8 cellular contexts compared by ENCODE assay signal in genomic region chr14:76760331-76761197, GRCh38. TPM values are rescaled to one million over a fixed set of nuclear protein-coding genes. Genes with fewer than 3 reads are reported as not detected.
DNase-seq lines count a peak whose midpoint lies in the region; ATAC-seq and TF ChIP-seq lines count a peak whose summit lies in the region.

No MANE protein-coding gene starts in this region.

- H3K36me3 ChIP-seq in MM.1S (replicated peaks; ENCODE audit: insufficient read depth, low read length), result no peaks in the 10 kb centered on the region

- H3K4me2 ChIP-seq in MM.1S (ENCODE audit: low read depth, low read length), result peak overlapping the region; percentile 45; the same call in 1 of the 2 replicates

- peak overlapping the region; percentile 68 to 85 (median 76) for H3K4me3 Mint-ChIP-seq in naive thymus-derived CD8-positive, alpha-beta T cell

- H3K27me3 ChIP-seq in MM.1S (replicated peaks; ENCODE audit: insufficient read depth, low read length), result 0 out of 2 replicates have a peak, but pooled peaks cover 4% of the 10 kb centered on the region

- peak overlapping the region in 1 of 10 donors; percentile 56 for H3K27ac Mint-ChIP-seq in naive thymus-derived CD8-positive, alpha-beta T cell

- DNase-seq in AG09309 (ENCODE audit: low read depth) (no peak), MM.1S (no peak), epithelial cell of esophagus (ENCODE audit: low read depth) (no peak), NCI-H128 (lab: John Stamatoyannopoulos, UW; ENCODE audit: unreplicated experiment) (no peak), HuH-7.5 (ENCODE audit: low spot score) (no peak), NCI-H748 (lab: John Stamatoyannopoulos, UW; ENCODE audit: unreplicated experiment) (no peak)
- no peak for DNase-seq in naive thymus-derived CD8-positive, alpha-beta T cell

- peak overlapping the region; percentile 64 for H3K4me3 ChIP-seq in AG09309 (ENCODE audit: control insufficient read depth, low read depth, low read length)
- no peak overlapping the region; the same call in 1 of the 2 replicates for H3K4me3 ChIP-seq in MM.1S (ENCODE audit: low read length)
- H3K4me3 ChIP-seq in epithelial cell of esophagus (ENCODE audit: low read length), result peak overlapping the region; percentile 34

- no peaks in the 10 kb centered on the region for H3K9me3 ChIP-seq in MM.1S (replicated peaks; ENCODE audit: insufficient read depth, low read length)

- H3K36me3 Mint-ChIP-seq in naive thymus-derived CD8-positive, alpha-beta T cell, result no peaks in the 10 kb centered on the region

- no peaks in the 10 kb centered on the region for H3K9me3 Mint-ChIP-seq in naive thymus-derived CD8-positive, alpha-beta T cell

- no peaks in the 10 kb centered on the region for H4K20me1 ChIP-seq in MM.1S (ENCODE audit: insufficient read depth, low read length)

- H3K27ac ChIP-seq in MM.1S (ENCODE audit: low read length), result no peak overlapping the region

- ATAC-seq in naive thymus-derived CD8-positive, alpha-beta T cell, result no peak
- ATAC-seq in HG02588 (IDR thresholded peaks at IDR 0.05; ENCODE audit: unreplicated experiment), result no peak

- no peak overlapping the region for H2AFZ ChIP-seq in MM.1S (ENCODE audit: low read length)

- TF ChIP-seq CTCF in AG09309 (IDR thresholded peaks at IDR 0.05; ENCODE audit: control insufficient read depth, insufficient read depth, low read depth, low read length, missing control alignments) (no peak), MM.1S (IDR thresholded peaks at IDR 0.05; ENCODE audit: low read length) (no peak), epithelial cell of esophagus (IDR thresholded peaks at IDR 0.05; ENCODE audit: insufficient read depth, low read depth, low read length, missing control alignments) (no peak)

- H3K79me2 ChIP-seq in MM.1S (ENCODE audit: low read length), result no peaks in the 10 kb centered on the region

- H3F3A ChIP-seq in MM.1S (ENCODE audit: insufficient read depth, low read length), result no peaks in the 10 kb centered on the region

- H3K9ac ChIP-seq in MM.1S (ENCODE audit: low read length), result no peak overlapping the region

- H3K9me2 ChIP-seq in MM.1S (replicated peaks; ENCODE audit: insufficient read depth, low read length), result no peaks in the 10 kb centered on the region

- no peaks in the 10 kb centered on the region for H3K4me1 ChIP-seq in MM.1S (ENCODE audit: low read length)

- peaks cover 4 to 15% (median 12%) of the 10 kb centered on the region in 4 donors for H3K4me1 Mint-ChIP-seq in naive thymus-derived CD8-positive, alpha-beta T cell

- H3K27me3 Mint-ChIP-seq in naive thymus-derived CD8-positive, alpha-beta T cell, result peaks cover 5 to 36% (median 20%) of the 10 kb centered on the region in 5 donors

- POLR2A ChIA-PET in naive thymus-derived CD8-positive, alpha-beta T cell (lab: Charles Lee), result interaction anchor here (1.5 kb wide), 1 partner anchor 52 kb away, joined by 6 read pairs; the partner anchor contains the start of gene ANGEL1

RNA-seq across cellular contexts. Expression of gene VASH1, which starts 0.7 kb away (rescaled TPM):
- 1 to 10 TPM; 3.6 to 4.8 TPM for total RNA-seq in naive thymus-derived CD8-positive, alpha-beta T cell
- 1 to 10 TPM in 1 of 3 donors, under 1 TPM in 2; 0.22 to 1.3 (median 0.35) TPM for polyA plus RNA-seq in naive thymus-derived CD8-positive, alpha-beta T cell

RNA-seq across cellular contexts. Expression of gene ANGEL1, which starts 52.1 kb away (rescaled TPM):
- 10 to 100 TPM; 30.7 to 32.2 TPM for total RNA-seq in naive thymus-derived CD8-positive, alpha-beta T cell
- polyA plus RNA-seq in naive thymus-derived CD8-positive, alpha-beta T cell, result 10 to 100 TPM; 26.7 to 27.6 (median 27.5) TPM
